Comparison of ENCODE assay signal across 8 cellular contexts in the genomic region with DNA sequence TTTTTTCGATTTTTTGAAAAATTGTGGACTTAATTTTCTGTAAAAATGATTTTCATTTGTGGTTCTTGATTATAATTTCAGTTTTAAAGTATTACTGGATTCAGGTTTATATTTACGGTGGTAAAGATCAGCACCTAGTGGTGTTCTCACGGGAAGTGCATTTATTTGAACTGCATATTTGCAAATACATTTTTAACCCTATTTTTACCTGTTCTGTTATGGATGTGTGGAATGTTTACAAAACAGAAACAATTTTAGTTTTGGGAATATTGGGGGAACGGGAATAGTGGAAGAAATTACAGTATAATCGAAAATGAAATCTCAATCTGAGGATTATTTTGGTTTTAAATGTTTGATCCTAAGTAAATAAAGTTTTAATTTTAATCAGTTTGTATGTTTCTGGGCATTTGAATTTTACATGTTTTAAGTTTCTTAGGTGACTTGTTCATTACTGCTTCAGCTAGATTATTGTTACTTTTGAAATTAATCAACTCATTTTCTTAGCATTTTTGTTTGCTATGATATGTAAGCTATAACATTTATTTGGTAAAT. TPM values are rescaled to one million over a fixed set of nuclear protein-coding genes. Genes with fewer than 3 reads are reported as not detected.
DNase-seq lines count a peak whose midpoint lies in the region; ATAC-seq, FAIRE-seq and TF ChIP-seq lines count a peak whose summit lies in the region.

No MANE protein-coding gene starts in this region.

- H3K79me2 ChIP-seq in MM.1S (ENCODE audit: low read length) (peaks cover 49% of the 10 kb centered on the region), astrocyte (ENCODE audit: insufficient read depth, low read length) (peaks cover 54% of the 10 kb centered on the region)

- H3K4me2 ChIP-seq in MM.1S (ENCODE audit: low read depth, low read length) (peak overlapping the region; percentile 54), astrocyte (ENCODE audit: low read length) (peak overlapping the region; percentile 83)

- H3K27me3 ChIP-seq in MM.1S (replicated peaks; ENCODE audit: insufficient read depth, low read length) (no peaks in the 10 kb centered on the region), astrocyte (ENCODE audit: insufficient read depth, low read length) (no peaks in the 10 kb centered on the region), testis (no peaks in the 10 kb centered on the region)

- no peaks in the 10 kb centered on the region for H3K9me3 Mint-ChIP-seq in astrocyte (ENCODE audit: unreplicated experiment)

- DNase-seq in MM.1S (peak; percentile 50), astrocyte (ENCODE audit: low read depth) (peak; percentile 35), kidney (no peak), testis (no peak), mucosa of gallbladder (ENCODE audit: low spot score) (no peak), GOT3 (lab: John Stamatoyannopoulos, UW) (no peak)

- H2AFZ ChIP-seq in MM.1S (ENCODE audit: low read length) (peak overlapping the region; percentile 63), astrocyte (ENCODE audit: low read depth, low read length) (peak overlapping the region; percentile 77)

- peaks cover 2% of the 10 kb centered on the region for H3K4me1 Mint-ChIP-seq in astrocyte (ENCODE audit: low read depth, unreplicated experiment)

- H3K4me1 ChIP-seq in ES-I3 (ENCODE audit: insufficient read depth, low read length): no peaks in the 10 kb centered on the region; the same call in 1 of the 2 replicates
- peaks cover 6% of the 10 kb centered on the region; the same call in 1 of the 2 replicates for H3K4me1 ChIP-seq in MM.1S (ENCODE audit: low read length)
- peaks cover 6% of the 10 kb centered on the region for H3K4me1 ChIP-seq in astrocyte (ENCODE audit: insufficient read depth, low read length)
- peaks cover 0 to 11% of the 10 kb centered on the region in 2 donors for H3K4me1 ChIP-seq in kidney (ENCODE audit: control insufficient read depth in 1 of 2, insufficient read depth in 1 of 2, low read depth in 1 of 2, low read length in 2 of 2)
- no peaks in the 10 kb centered on the region for H3K4me1 ChIP-seq in testis

- H3K36me3 ChIP-seq in ES-I3 (ENCODE audit: insufficient read depth, low read length) (no peaks in the 10 kb centered on the region), MM.1S (replicated peaks; ENCODE audit: insufficient read depth, low read length) (no peaks in the 10 kb centered on the region), astrocyte (ENCODE audit: insufficient read depth, low read length) (no peaks in the 10 kb centered on the region), kidney (ENCODE audit: control insufficient read depth in 1 of 2, insufficient read depth in 2 of 2, low read length in 2 of 2) (no peaks in the 10 kb centered on the region), testis (ENCODE audit: low read depth, missing control alignments) (no peaks in the 10 kb centered on the region)

- peaks cover 15% of the 10 kb centered on the region for H3F3A ChIP-seq in MM.1S (ENCODE audit: insufficient read depth, low read length)

- no peaks in the 10 kb centered on the region for H4K20me1 ChIP-seq in MM.1S (ENCODE audit: insufficient read depth, low read length)
- H4K20me1 ChIP-seq in astrocyte (ENCODE audit: insufficient read depth, low read length): no peaks in the 10 kb centered on the region

- ATAC-seq in GM18517 (IDR thresholded peaks at IDR 0.05; ENCODE audit: unreplicated experiment): no peak

- no peaks in the 10 kb centered on the region for H3K9me3 ChIP-seq in ES-I3 (ENCODE audit: control insufficient read depth, insufficient read depth, low read length)
- H3K9me3 ChIP-seq in MM.1S (replicated peaks; ENCODE audit: insufficient read depth, low read length): no peaks in the 10 kb centered on the region
- H3K9me3 ChIP-seq in astrocyte (ENCODE audit: insufficient read depth, low read depth, low read length): no peaks in the 10 kb centered on the region
- no peaks in the 10 kb centered on the region for H3K9me3 ChIP-seq in kidney (ENCODE audit: control insufficient read depth in 1 of 2, low read length in 2 of 2)
- no peaks in the 10 kb centered on the region for H3K9me3 ChIP-seq in testis

- FAIRE-seq in astrocyte (lab: Jason Lieb, UNC) (peak; percentile 62), kidney (lab: Jason Lieb, UNC) (peak; percentile 82)

- 3 to 5% methylated on average over 5 of the region's 5 CpGs for WGBS in testis, 2 donors

- TF ChIP-seq CTCF in MM.1S (IDR thresholded peaks at IDR 0.05; ENCODE audit: low read length) (peak; percentile 38), astrocyte (IDR thresholded peaks at IDR 0.05; ENCODE audit: insufficient read depth, low read depth, low read length) (no peak), kidney (IDR thresholded peaks at IDR 0.05; ENCODE audit: borderline replicate concordance, extremely low read depth, insufficient read depth) (peak; percentile 24), testis (IDR thresholded peaks at IDR 0.05) (peak in 1 of 3 experiments; percentile 18)

- H3K4me3 Mint-ChIP-seq in astrocyte (ENCODE audit: unreplicated experiment): peak overlapping the region; percentile 99

- peak overlapping the region; percentile 100 for H3K27ac Mint-ChIP-seq in astrocyte (ENCODE audit: unreplicated experiment)

- H3K27ac ChIP-seq in MM.1S (ENCODE audit: low read length) (peak overlapping the region; percentile 96), astrocyte (ENCODE audit: low read depth, low read length) (peak overlapping the region; percentile 95), kidney (ENCODE audit: low read depth in 2 of 2, low read length in 2 of 2) (peak overlapping the region; percentile 98 to 99), testis (peak overlapping the region; percentile 96 to 97)

- H3K4me3 ChIP-seq in MM.1S (ENCODE audit: low read length) (peak overlapping the region; percentile 75), astrocyte (ENCODE audit: insufficient read depth, low read depth, low read length) (peak overlapping the region; percentile 72), kidney (ENCODE audit: low read length in 2 of 2) (peak overlapping the region; percentile 79 to 88), testis (peak overlapping the region; percentile 62 to 77)

- peaks cover 2% of the 10 kb centered on the region for H3K36me3 Mint-ChIP-seq in astrocyte (ENCODE audit: low read depth, unreplicated experiment)

- peak overlapping the region; percentile 67 for H3K9ac ChIP-seq in ES-I3 (ENCODE audit: low read depth, low read length)
- peak overlapping the region; percentile 67 for H3K9ac ChIP-seq in MM.1S (ENCODE audit: low read length)
- peak overlapping the region; percentile 87 for H3K9ac ChIP-seq in astrocyte (ENCODE audit: low read length)
- H3K9ac ChIP-seq in kidney (ENCODE audit: low read length in 2 of 2): peak overlapping the region; percentile 49 to 86

- H3K27me3 Mint-ChIP-seq in astrocyte (ENCODE audit: low read depth, unreplicated experiment): no peaks in the 10 kb centered on the region

- intact Hi-C loops in kidney (cut with DNase I) (loop anchor here (5.0 kb wide), 1 partner anchor 36 kb away; no protein-coding TSS in a partner anchor), testis (cut with DNase I; ENCODE audit: low total_unique reads) (no loop called here)

- H3K9me2 ChIP-seq in MM.1S (replicated peaks; ENCODE audit: insufficient read depth, low read length): no peaks in the 10 kb centered on the region

- TF ChIP-seq POLR2A in testis (IDR thresholded peaks at IDR 0.05): no peak

RNA-seq across cellular contexts. Expression of gene ATF7IP, which starts 0.8 kb away (rescaled TPM):
- 107 and 115 TPM in 2 replicates for total RNA-seq in astrocyte
- 97.1 TPM for total RNA-seq in kidney
- polyA plus RNA-seq in kidney (ENCODE audit: insufficient read depth, low read depth, low replicate concordance): 6.3 TPM
- total RNA-seq in testis: 10 to 100 TPM; 77.1 to 84.6 TPM
- polyA plus RNA-seq in testis (ENCODE audit: insufficient read depth, low read depth, low replicate concordance): 71.0 TPM
- 70.6 TPM for total RNA-seq in mucosa of gallbladder

Comparison
In these comparisons a context has a peak if more than half of its experiments do, and no peak if none do; other contexts are left out.
1. DNase-seq: peak in MM.1S (single experiment) and astrocyte (single experiment); none in kidney (single experiment), testis (single experiment), mucosa of gallbladder (single experiment) and GOT3 (single experiment).
2. Peak in every context shown above with its lines, with median percentiles within 50 percentile points of each other: H3K9ac ChIP-seq, H3K27ac ChIP-seq and H3K4me3 ChIP-seq.